Comparison of ENCODE assay signal across 1 cellular context in genomic region chr10:11706911-11707567, GRCh38.
TF ChIP-seq lines count a peak whose summit lies in the region.

No MANE protein-coding gene starts in this region.

TF ChIP-seq in H1, 55 proteins besides CTCF, POLR2A, EP300 and RAD21 (continued from another document):
- no peak for TF ChIP-seq PHF8 (conservative IDR thresholded peaks at IDR 0.05; ENCODE audit: low read depth, low read length)
- TF ChIP-seq MAFK (IDR thresholded peaks at IDR 0.05; ENCODE audit: low read depth, low read length): no peak
- TF ChIP-seq CREB1 (IDR thresholded peaks at IDR 0.05): no peak
- no peak for TF ChIP-seq SRF (IDR thresholded peaks at IDR 0.05; ENCODE audit: low read depth, low read length)
- TF ChIP-seq KDM1A (IDR thresholded peaks at IDR 0.05; ENCODE audit: borderline replicate concordance, low read length): no peak
- TF ChIP-seq SIN3A (conservative IDR thresholded peaks at IDR 0.05 in 1 of 2, IDR thresholded peaks at IDR 0.05 in 1 of 2; ENCODE audit: low read depth in 1 of 2, low read length in 2 of 2): no peak
- no peak for TF ChIP-seq CHD7 (IDR thresholded peaks at IDR 0.05; ENCODE audit: insufficient replicate concordance, low read length)
- no peak for TF ChIP-seq SP4 (IDR thresholded peaks at IDR 0.05; ENCODE audit: low read length)
- TF ChIP-seq CEBPB (IDR thresholded peaks at IDR 0.05; ENCODE audit: low read depth, low read length): no peak
- no peak for TF ChIP-seq CBX8 (IDR thresholded peaks at IDR 0.05; ENCODE audit: borderline replicate concordance, low read depth, low read length)
- TF ChIP-seq GTF2F1 (IDR thresholded peaks at IDR 0.05; ENCODE audit: borderline replicate concordance, low read depth, low read length): no peak
- TF ChIP-seq SP1 (IDR thresholded peaks at IDR 0.05; ENCODE audit: low read depth, low read length): no peak
- no peak for TF ChIP-seq POU5F1 (IDR thresholded peaks at IDR 0.05; ENCODE audit: low read depth, low read length)
